In the genomic region with DNA sequence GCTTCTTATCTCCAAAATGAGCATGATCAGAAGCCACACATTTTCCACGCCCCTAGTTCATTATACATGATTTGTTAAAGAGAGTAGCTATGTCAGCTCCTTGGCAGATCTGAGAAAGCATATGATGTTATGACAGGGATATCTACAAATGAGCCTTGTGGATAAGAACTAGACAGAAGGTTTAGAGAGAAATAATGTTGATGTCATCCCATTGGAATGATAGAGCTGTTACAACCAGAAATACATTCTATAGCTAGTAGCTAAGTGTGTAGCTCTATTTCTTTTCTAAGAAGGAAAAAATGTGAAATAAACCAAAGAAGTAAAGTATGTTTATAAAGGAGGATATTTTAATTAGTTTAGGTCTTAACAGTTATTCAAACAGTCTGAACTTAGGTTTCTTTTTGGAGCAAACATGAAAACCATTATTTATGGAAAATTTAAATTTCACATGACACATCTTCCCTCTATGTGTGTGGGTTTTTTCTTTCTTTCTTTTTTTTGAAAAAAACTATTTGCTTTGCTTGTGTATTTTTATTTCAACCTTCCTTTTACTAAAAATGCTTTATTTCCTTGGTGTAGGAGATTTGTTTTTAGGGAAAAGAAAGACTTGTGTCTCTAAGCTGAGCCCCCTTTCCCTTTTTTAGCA, we compare ENCODE assay signal across 14 cellular contexts.
A peak's percentile ranks its signal among the peaks of the same experiment; 100 is the strongest.
DNase-seq lines count a peak whose midpoint lies in the region; ATAC-seq, FAIRE-seq and TF ChIP-seq lines count a peak whose summit lies in the region.
"Had no signal": no experiment of that assay in that cellular context is flagged by ENCODE, and none has a peak within 500 bp of the region (broad histone marks: within the 10 kb centered on the region; RNA-seq: fewer than 3 reads in every experiment).

No MANE protein-coding gene starts in this region.

- TF ChIP-seq CTCF in cardiac muscle cell (IDR thresholded peaks at IDR 0.05; ENCODE audit: low read depth, low read length) (no peak), body of pancreas (IDR thresholded peaks at IDR 0.05) (no peak), transverse colon (IDR thresholded peaks at IDR 0.05) (no peak)

- H3K9me3 ChIP-seq in cardiac muscle cell (ENCODE audit: low read depth) (no peaks in the 10 kb centered on the region), body of pancreas (no peaks in the 10 kb centered on the region), transverse colon (no peaks in the 10 kb centered on the region)

- FAIRE-seq in islet of Langerhans (lab: Jason Lieb, UNC), result peak; percentile 38
- FAIRE-seq: GM12878 had no signal

- H3K27me3 ChIP-seq in cardiac muscle cell (no peaks in the 10 kb centered on the region), body of pancreas (no peaks in the 10 kb centered on the region), transverse colon (no peaks in the 10 kb centered on the region)

- peak in 1 of 2 donors; percentile 79 for DNase-seq in cardiac muscle cell (ENCODE audit: low read depth in 1 of 2, low spot score in 1 of 2)
- no peak for DNase-seq in cardiac septum (ENCODE audit: low spot score)
- DNase-seq in body of pancreas, result no peak
- no peak for DNase-seq in transverse colon
- no peak for DNase-seq in T-helper 2 cell
- no peak for DNase-seq in SKM-1 (lab: John Stamatoyannopoulos, UW; ENCODE audit: unreplicated experiment)
- DNase-seq: activated B cell treated with CpG ODN at 0.5 μM for 24 hours, AML-193, glutamatergic neuron, NCI-H1048 had no signal

- TF ChIP-seq EP300 in transverse colon (IDR thresholded peaks at IDR 0.05; ENCODE audit: low read depth), result no peak

- TF ChIP-seq POLR2A in body of pancreas (IDR thresholded peaks at IDR 0.05) (no peak), transverse colon (IDR thresholded peaks at IDR 0.05) (no peak)

- H3K27ac ChIP-seq in cardiac muscle cell (peak overlapping the region; percentile 45), body of pancreas (no peak overlapping the region), transverse colon (peak overlapping the region; percentile 13 to 43 (median 14))

- 71 to 85% methylated on average over 1 of the region's 1 CpG for WGBS in body of pancreas, 2 donors
- WGBS in transverse colon (ENCODE audit: low coverage in 1 of 2), 2 donors, result 38 to 70% methylated on average over 1 of the region's 1 CpG

- in situ Hi-C loops in transverse colon (cut with MboI; ENCODE audit: low pct_ligation_motif_present in 1 of 4, low pct_unique_long_range_greater_than_20kb in 1 of 4, low sequenced_read_pairs in 3 of 4), result no loop called here

- intact Hi-C loops in cardiac septum (cut with DNase I) (loop anchor here (10.0 kb wide), 1 partner anchor 636 kb away; no protein-coding TSS in a partner anchor), body of pancreas (cut with DNase I) (no loop called here), transverse colon (cut with DNase I; ENCODE audit: low total_unique reads) (no loop called here)

- no peak overlapping the region for H3K4me3 ChIP-seq in cardiac muscle cell
- H3K4me3 ChIP-seq in body of pancreas, result no peak overlapping the region
- H3K4me3 ChIP-seq in transverse colon, result no peak overlapping the region
- H3K4me3 ChIP-seq: GM12878 had no signal

- H3K36me3 ChIP-seq in cardiac muscle cell, result no peaks in the 10 kb centered on the region
- no peaks in the 10 kb centered on the region for H3K36me3 ChIP-seq in body of pancreas (replicated peaks in 1 of 2; ENCODE audit: insufficient read depth in 1 of 2, low read depth in 2 of 2)
- no peaks in the 10 kb centered on the region for H3K36me3 ChIP-seq in transverse colon

- ATAC-seq in body of pancreas (peak; percentile 47), GM19463 (IDR thresholded peaks at IDR 0.05; ENCODE audit: unreplicated experiment) (no peak)
- ATAC-seq: activated naive CD4-positive, alpha-beta T cell treated with anti-CD3 and anti-CD28 coated beads, Interleukin-2, amount 50 U/mL, for 72 hours; GM12878 had no signal

- H3K4me1 ChIP-seq in cardiac muscle cell (ENCODE audit: low read depth) (peaks cover 29% of the 10 kb centered on the region), body of pancreas (peaks cover 45% of the 10 kb centered on the region), transverse colon (peaks cover 3 to 37% (median 8%) of the 10 kb centered on the region in 4 donors)

Comparison
In these comparisons a context has a peak if more than half of its experiments do, and no peak if none do; other contexts are left out.
1. H3K27ac ChIP-seq: peak in cardiac muscle cell (single experiment) and transverse colon (4 of 4); none in body of pancreas (0 of 4).